In genomic region chr5:16467363-16468219, GRCh38 we compare ENCODE assay signal across 8 cellular contexts. TPM values are rescaled to one million over a fixed set of nuclear protein-coding genes. Genes with fewer than 3 reads are reported as not detected.
DNase-seq lines count a peak whose midpoint lies in the region; ATAC-seq, FAIRE-seq and TF ChIP-seq lines count a peak whose summit lies in the region.

No MANE protein-coding gene starts in this region.

- H3K4me3 ChIP-seq in GM12864 (ENCODE audit: low read depth, low read length): peak overlapping the region; percentile 92
- H3K4me3 ChIP-seq in astrocyte (ENCODE audit: insufficient read depth, low read depth, low read length): peak overlapping the region; percentile 16
- no peak overlapping the region for H3K4me3 ChIP-seq in mucosa of descending colon

- H3K79me2 ChIP-seq in astrocyte (ENCODE audit: insufficient read depth, low read length): peaks cover 64% of the 10 kb centered on the region

- no peaks in the 10 kb centered on the region for H3K27me3 Mint-ChIP-seq in astrocyte (ENCODE audit: low read depth, unreplicated experiment)

- H3K9me3 ChIP-seq in astrocyte (ENCODE audit: insufficient read depth, low read depth, low read length) (no peaks in the 10 kb centered on the region), mucosa of descending colon (no peaks in the 10 kb centered on the region)

- peak overlapping the region; percentile 97 for H3K27ac Mint-ChIP-seq in astrocyte (ENCODE audit: unreplicated experiment)

- ATAC-seq in GM21526 (IDR thresholded peaks at IDR 0.05; ENCODE audit: low FRiP score, unreplicated experiment) (peak; percentile 72), mucosa of descending colon (peak; percentile 3)

- TF ChIP-seq CTCF in GM12864 (IDR thresholded peaks at IDR 0.05; ENCODE audit: low read depth, low read length, missing control alignments) (no peak), astrocyte (IDR thresholded peaks at IDR 0.05; ENCODE audit: insufficient read depth, low read depth, low read length) (no peak), mucosa of descending colon (IDR thresholded peaks at IDR 0.05) (no peak)

- intact Hi-C loops in mucosa of descending colon (cut with DNase I, micrococcal nuclease) (no loop called here), head of caudate nucleus (cut with DNase I) (no loop called here)

- H3K4me1 Mint-ChIP-seq in astrocyte (ENCODE audit: low read depth, unreplicated experiment): peaks cover 25% of the 10 kb centered on the region

- peak overlapping the region; percentile 59 for H3K27ac ChIP-seq in astrocyte (ENCODE audit: low read depth, low read length)

- H3K27me3 ChIP-seq in astrocyte (ENCODE audit: insufficient read depth, low read length): no peaks in the 10 kb centered on the region

- H3K9ac ChIP-seq in astrocyte (ENCODE audit: low read length): peak overlapping the region; percentile 12

- peaks cover 11% of the 10 kb centered on the region for H3K36me3 ChIP-seq in astrocyte (ENCODE audit: insufficient read depth, low read length)
- peaks cover 5% of the 10 kb centered on the region for H3K36me3 ChIP-seq in mucosa of descending colon (ENCODE audit: low read depth)

- H3K4me2 ChIP-seq in astrocyte (ENCODE audit: low read length): peak overlapping the region; percentile 94

- no peak for FAIRE-seq in astrocyte (lab: Jason Lieb, UNC)

- H3K4me1 ChIP-seq in astrocyte (ENCODE audit: insufficient read depth, low read length) (peaks cover 28% of the 10 kb centered on the region), mucosa of descending colon (ENCODE audit: low read depth) (peaks cover 27% of the 10 kb centered on the region)

- H2AFZ ChIP-seq in astrocyte (ENCODE audit: low read depth, low read length): no peak overlapping the region

- H3K4me3 Mint-ChIP-seq in astrocyte (ENCODE audit: unreplicated experiment): peak overlapping the region; percentile 99

- peak; percentile 72 for DNase-seq in GM12864 (ENCODE audit: low read depth)
- peak; percentile 75 for DNase-seq in HS-5 (ENCODE audit: low read depth)
- DNase-seq in astrocyte (ENCODE audit: low read depth): peak; percentile 79
- DNase-seq in mucosa of descending colon: no peak
- DNase-seq in stimulated activated naive CD4-positive, alpha-beta T cell treated with Interleukin-2 at 50 U/mL for 16 hours (lab: John Stamatoyannopoulos, UW): no peak
- no peak for DNase-seq in head of caudate nucleus
- no peak for DNase-seq in cerebellar cortex (ENCODE audit: low spot score)

- H3K36me3 Mint-ChIP-seq in astrocyte (ENCODE audit: low read depth, unreplicated experiment): peaks cover 12% of the 10 kb centered on the region

- no peaks in the 10 kb centered on the region for H3K9me3 Mint-ChIP-seq in astrocyte (ENCODE audit: unreplicated experiment)

- peaks cover 37% of the 10 kb centered on the region for H4K20me1 ChIP-seq in astrocyte (ENCODE audit: insufficient read depth, low read length)

RNA-seq across cellular contexts. Expression of gene ZNF622, which starts 2.0 kb away (rescaled TPM):
- total RNA-seq in astrocyte: 56.3 and 56.4 TPM in 2 replicates
- 10 to 100 TPM; 34.1 to 48.5 (median 38.4) TPM for total RNA-seq in mucosa of descending colon

Comparison
In these comparisons a context has a peak if more than half of its experiments do, and no peak if none do; other contexts are left out.
1. DNase-seq: peak in GM12864 (single experiment), HS-5 (single experiment) and astrocyte (single experiment); none in mucosa of descending colon (0 of 3), stimulated activated naive CD4-positive, alpha-beta T cell treated with Interleukin-2 at 50 U/mL for 16 hours (single experiment), head of caudate nucleus (0 of 42) and cerebellar cortex (single experiment).